In genomic region chr22:33940741-33941140, GRCh38 we compare ENCODE assay signal across 29 cellular contexts.
"Had no signal": no experiment of that assay in that cellular context is flagged by ENCODE, and none has a peak within 500 bp of the region (broad histone marks: within the 10 kb centered on the region; RNA-seq: fewer than 3 reads in every experiment).

No MANE protein-coding gene starts in this region.

- H3K27me3 ChIP-seq: neural progenitor cell, ovary, right lobe of liver, sigmoid colon, suprapubic skin, testis, transverse colon, upper lobe of right lung, uterus had no signal

- H3K27me3 Mint-ChIP-seq: stimulated activated memory B cell treated with anti-CD40 and anti-IgM and Interleukin-4, amounts not matched to agents 10 μg/mL and 1 μg/mL and 100 μg/mL, for 72 hours; stimulated activated naive CD8-positive, alpha-beta T cell treated with anti-CD3 and anti-CD28 coated beads, Interleukin-15, amount 100 ng/mL, for 72 hours; type B pancreatic cell had no signal

- H3K4me1 ChIP-seq: neural progenitor cell, parathyroid adenoma, psoas muscle, right lobe of liver, suprapubic skin, testis, tibial artery, transverse colon, upper lobe of right lung, uterus had no signal

- H3K4me3 Mint-ChIP-seq: natural killer cell; nephron; neural progenitor cell; stimulated activated memory B cell treated with anti-CD40 and anti-IgM and Interleukin-4, amounts not matched to agents 10 μg/mL and 1 μg/mL and 100 μg/mL, for 72 hours; stimulated activated naive CD8-positive, alpha-beta T cell treated with anti-CD3 and anti-CD28 coated beads, Interleukin-15, amount 100 ng/mL, for 72 hours; type B pancreatic cell had no signal

- H3K36me3 ChIP-seq: neural progenitor cell, ovary, right lobe of liver, sigmoid colon, suprapubic skin, tibial artery, transverse colon, upper lobe of right lung, uterus had no signal

- H3K9ac ChIP-seq: neural progenitor cell, parathyroid adenoma had no signal

- H2AFZ ChIP-seq: neural progenitor cell, parathyroid adenoma had no signal

- H3K4me3 ChIP-seq: neural progenitor cell, ovary, psoas muscle, right lobe of liver, sigmoid colon, suprapubic skin, testis, tibial artery, transverse colon, upper lobe of right lung, uterus had no signal

- H3K4me1 Mint-ChIP-seq: natural killer cell; nephron; neural progenitor cell; stimulated activated memory B cell treated with anti-CD40 and anti-IgM and Interleukin-4, amounts not matched to agents 10 μg/mL and 1 μg/mL and 100 μg/mL, for 72 hours; stimulated activated naive CD8-positive, alpha-beta T cell treated with anti-CD3 and anti-CD28 coated beads, Interleukin-15, amount 100 ng/mL, for 72 hours had no signal

- ATAC-seq: natural killer cell; psoas muscle; right cardiac atrium; stimulated activated memory B cell treated with anti-CD40 and anti-IgM and Interleukin-4, amounts not matched to agents 10 μg/mL and 1 μg/mL and 100 μg/mL, for 72 hours; stimulated activated naive CD8-positive, alpha-beta T cell treated with anti-CD3 and anti-CD28 coated beads, Interleukin-15, amount 100 ng/mL, for 72 hours; stimulated activated naive CD8-positive, alpha-beta T cell treated with anti-CD3 and anti-CD28 coated beads, Interleukin-15, Interleukin-2, amounts not matched to agents 100 U/mL and 50 U/mL, for 24 hours; upper lobe of right lung had no signal

- DNase-seq: natural killer cell; occipital lobe; ovary; posterior cingulate gyrus; psoas muscle; right cardiac atrium; right lobe of liver; sigmoid colon; small intestine; stimulated activated CD4-positive, alpha-beta T cell treated with anti-CD3 and anti-CD28 coated beads, Interleukin-15, amount 100 ng/mL, for 24 hours; stimulated activated CD4-positive, alpha-beta T cell treated with anti-CD3 and anti-CD28 coated beads, Interleukin-2, amount 100 ng/mL, for 24 hours; stimulated activated CD4-positive, alpha-beta T cell treated with anti-CD3 and anti-CD28 coated beads, Interleukin-2, amount 100 ng/mL, for 48 hours; stimulated activated CD4-positive, alpha-beta T cell treated with anti-CD3 and anti-CD28 coated beads, Interleukin-4, amount 100 ng/mL, for 24 hours; stimulated activated naive CD4-positive, alpha-beta T cell; stimulated activated naive CD8-positive, alpha-beta T cell treated with anti-CD3 and anti-CD28 coated beads, Interleukin-15, amount 100 ng/mL, for 72 hours; stimulated activated naive CD8-positive, alpha-beta T cell treated with anti-CD3 and anti-CD28 coated beads, Interleukin-15, Interleukin-2, amounts not matched to agents 100 U/mL and 50 U/mL, for 24 hours; substantia nigra; testis; tibial artery; transverse colon; upper lobe of right lung; uterus had no signal

- H3K9me3 ChIP-seq: ovary, psoas muscle, right lobe of liver, sigmoid colon, suprapubic skin, testis, tibial artery, transverse colon, upper lobe of right lung, uterus had no signal

- H3K4me2 ChIP-seq: neural progenitor cell had no signal

- H3K36me3 Mint-ChIP-seq: natural killer cell, neural progenitor cell, type B pancreatic cell had no signal

- H3K79me2 ChIP-seq: parathyroid adenoma had no signal

- H3K27ac ChIP-seq: neural progenitor cell, ovary, parathyroid adenoma, psoas muscle, right lobe of liver, sigmoid colon, suprapubic skin, testis, tibial artery, transverse colon, upper lobe of right lung, uterus had no signal

- H3K27ac Mint-ChIP-seq: natural killer cell; nephron; neural progenitor cell; progenitor cell of endocrine pancreas; stimulated activated memory B cell treated with anti-CD40 and anti-IgM and Interleukin-4, amounts not matched to agents 10 μg/mL and 1 μg/mL and 100 μg/mL, for 72 hours; stimulated activated naive CD8-positive, alpha-beta T cell treated with anti-CD3 and anti-CD28 coated beads, Interleukin-15, amount 100 ng/mL, for 72 hours; type B pancreatic cell had no signal

- FAIRE-seq: small intestine had no signal
